Comparison of ENCODE assay signal across 38 cellular contexts in the genomic region with DNA sequence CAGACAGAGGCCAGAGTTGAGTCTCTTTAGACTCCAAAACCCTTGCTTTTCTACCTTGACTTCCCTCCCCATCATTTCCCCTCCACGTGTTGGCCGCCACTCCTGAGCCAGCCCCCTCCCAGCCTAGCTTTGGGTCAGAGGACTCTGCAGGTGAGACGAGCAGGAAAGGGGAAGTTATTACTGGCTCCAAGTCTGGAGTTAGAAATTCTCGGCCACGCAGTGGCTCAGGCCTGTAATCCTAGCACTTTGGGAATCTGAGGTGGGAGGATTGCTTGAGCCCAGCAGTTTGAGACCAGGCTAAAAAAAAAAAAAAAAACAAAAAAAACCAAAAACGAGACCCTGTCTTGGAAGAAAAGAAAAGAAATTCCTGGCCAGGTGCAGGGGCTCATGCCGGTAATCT. TPM values are rescaled to one million over a fixed set of nuclear protein-coding genes. Genes with fewer than 3 reads are reported as not detected.
"Had no signal": no experiment of that assay in that cellular context is flagged by ENCODE, and none has a peak within 500 bp of the region (broad histone marks: within the 10 kb centered on the region; RNA-seq: fewer than 3 reads in every experiment).

No MANE protein-coding gene starts in this region.

- DNase-seq: Karpas-422, KG1, MG63, MM.1S, MV-4-11, NCI-H1048, NCI-H1092, NCI-H1092 treated with DMSO at 0.1 percent for 48 hours, NCI-H1105, NCI-H1105 treated with DMSO at 0.1 percent for 48 hours, NCI-H1417, NCI-H1417 treated with DMSO at 0.1 percent for 48 hours, NCI-H1436, NCI-H1436 treated with DMSO at 0.1 percent for 48 hours, NCI-H146, NCI-H1694, NCI-H1694 treated with DMSO at 0.1 percent for 48 hours, NCI-H187, NCI-H187 treated with DMSO at 0.1 percent for 48 hours, NCI-H1930, NCI-H2029, NCI-H2029 treated with DMSO at 0.1 percent for 48 hours, NCI-H2081, NCI-H2081 treated with DMSO at 0.1 percent for 48 hours, NCI-H2107, NCI-H2171, NCI-H2171 treated with DMSO at 0.1 percent for 48 hours, NCI-H2227 treated with DMSO at 0.1 percent for 48 hours, NCI-H226, NCI-H345, NCI-H446, NCI-H446 treated with DMSO at 0.1 percent for 48 hours, NCI-H510A had no signal

- H3K36me3 ChIP-seq: MG63 had no signal

- H3K27ac ChIP-seq: KMS-11 had no signal

- H3K9me3 ChIP-seq: MG63 had no signal

- H3K4me3 ChIP-seq: MG63 had no signal

- H3K4me2 ChIP-seq: KMS-11 had no signal

RNA-seq across cellular contexts. Expression of gene VSX2, which starts 8.8 kb away (rescaled TPM):
- total RNA-seq: LHCN-M2, M059J, MCF 10A, NCI-H460 had no signal
